In the genomic region with DNA sequence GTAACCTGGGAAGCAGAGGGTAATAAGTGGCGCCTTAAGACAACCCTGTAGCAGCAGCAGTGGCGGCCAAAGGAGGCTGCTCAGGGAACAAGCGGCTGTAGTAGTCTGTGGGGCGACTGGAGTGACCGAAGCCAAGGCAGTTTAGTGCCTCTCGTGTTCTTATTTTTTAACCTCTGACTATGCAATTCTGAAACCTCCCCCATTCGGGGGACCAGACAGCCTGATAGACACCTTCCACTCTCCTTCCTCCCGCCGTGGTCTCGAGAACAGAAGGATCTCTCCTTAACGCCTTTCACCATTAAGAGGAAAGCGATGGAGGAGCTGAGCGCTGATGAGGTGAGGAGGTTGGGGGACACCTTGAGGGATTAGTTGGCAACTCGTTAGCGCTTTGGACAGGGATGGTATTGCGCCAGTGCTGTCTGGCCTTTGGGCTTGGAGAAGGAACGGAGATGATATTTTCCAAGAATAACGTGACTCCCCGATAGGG, we compare ENCODE assay signal across 8 cellular contexts. TPM values are rescaled to one million over a fixed set of nuclear protein-coding genes. Genes with fewer than 3 reads are reported as not detected.
DNase-seq lines count a peak whose midpoint lies in the region; ATAC-seq and TF ChIP-seq lines count a peak whose summit lies in the region.

No MANE protein-coding gene starts in this region.

- TF ChIP-seq CTCF in astrocyte of the cerebellum (IDR thresholded peaks at IDR 0.05; ENCODE audit: low read depth, low read length, missing control alignments) (peak; percentile 4), spleen (IDR thresholded peaks at IDR 0.05 in 8 of 11, conservative IDR thresholded peaks at IDR 0.05 in 3 of 11) (no peak)

- ATAC-seq in Right ventricle myocardium inferior (peak; percentile 21), HG02588 (IDR thresholded peaks at IDR 0.05; ENCODE audit: unreplicated experiment) (peak; percentile 5)

- no peak for DNase-seq in Right ventricle myocardium inferior (ENCODE audit: missing footprints)
- no peak for DNase-seq in cardiac septum (ENCODE audit: low spot score)
- DNase-seq in NCI-H2171 (lab: John Stamatoyannopoulos, UW), result peak; percentile 43
- no peak for DNase-seq in astrocyte of the cerebellum (ENCODE audit: low read depth)
- DNase-seq in iris pigment epithelial cell (ENCODE audit: low read depth), result peak; percentile 47
- DNase-seq in spleen, result no peak
- DNase-seq in central memory CD4-positive, alpha-beta T cell, result no peak

- WGBS in spleen, 5 donors, result 0 to 1% (median 1%) methylated on average over 19 of the region's 19 CpGs

- H3K4me3 ChIP-seq in astrocyte of the cerebellum (ENCODE audit: low read depth, low read length), result peak overlapping the region; percentile 85
- H3K4me3 ChIP-seq in spleen, result peak overlapping the region; percentile 67 to 99 (median 96)

- peaks cover 19 to 70% (median 37%) of the 10 kb centered on the region in 6 donors for H3K4me1 ChIP-seq in spleen

- in situ Hi-C loops in astrocyte of the cerebellum (cut with HindIII; ENCODE audit: low sequenced_read_pairs), result no loop called here

- no peaks in the 10 kb centered on the region for H3K9me3 ChIP-seq in spleen

- intact Hi-C loops in Right ventricle myocardium inferior (cut with DNase I) (loop anchor here (2.0 to 5.0 kb wide), 3 partner anchors 31 to 156 kb away; no protein-coding TSS in a partner anchor), cardiac septum (cut with DNase I) (loop anchor here (2.0 to 5.0 kb wide), 4 partner anchors 74 to 156 kb away; a partner anchor contains a TSS), spleen (cut with DNase I; ENCODE audit: low total_unique reads) (loop anchor here (5.0 to 10.0 kb wide), 2 partner anchors 89 to 156 kb away; a partner anchor contains a TSS)

- H3K27ac ChIP-seq in spleen, result peak overlapping the region; percentile 79 to 98 (median 96)

- H3K36me3 ChIP-seq in spleen, result peaks cover 0 to 25% (median 18%) of the 10 kb centered on the region in 6 donors

- no peaks in the 10 kb centered on the region for H3K27me3 ChIP-seq in spleen (replicated peaks in 1 of 7)

- no peak for TF ChIP-seq POLR2A in spleen (IDR thresholded peaks at IDR 0.05)

RNA-seq across cellular contexts. Expression of a gene that starts 0.6 kb away (rescaled TPM):
- total RNA-seq in Right ventricle myocardium inferior (66.4 TPM), cardiac septum (62.1 TPM), spleen (10 to 100 TPM; 27.0 to 53.8 (median 40.8) TPM)
- 10 to 100 TPM in 2 of 3 donors, 1 to 10 TPM in 1; 8.8 to 12.7 (median 11.7) TPM for polyA plus RNA-seq in spleen

RNA-seq across cellular contexts. Expression of a gene that starts 36.4 kb away (rescaled TPM):
- 39.3 TPM for total RNA-seq in Right ventricle myocardium inferior
- 7.4 TPM for total RNA-seq in cardiac septum
- 100 to 1,000 TPM in 2 of 7 donors, 10 to 100 TPM in 5; 21.1 to 144 (median 71.3) TPM for total RNA-seq in spleen
- 100 to 1,000 TPM in 1 of 3 donors, 10 to 100 TPM in 2; 52.1 to 161 (median 58.6) TPM for polyA plus RNA-seq in spleen

Comparison
In these comparisons a context has a peak if more than half of its experiments do, and no peak if none do; other contexts are left out.
1. DNase-seq: peak in NCI-H2171 (single experiment) and iris pigment epithelial cell (single experiment); none in Right ventricle myocardium inferior (single experiment), cardiac septum (single experiment), astrocyte of the cerebellum (single experiment), spleen (single experiment) and central memory CD4-positive, alpha-beta T cell (single experiment).